ENCODE assay signal across 29 cellular contexts in genomic region chr5:53792338-53792737, GRCh38.
"Had no signal": no experiment of that assay in that cellular context is flagged by ENCODE, and none has a peak within 500 bp of the region (broad histone marks: within the 10 kb centered on the region; RNA-seq: fewer than 3 reads in every experiment).

No MANE protein-coding gene starts in this region.

- H3K36me3 ChIP-seq: ascending aorta, breast epithelium, cardiac muscle cell, gastroesophageal sphincter had no signal

- H3K27ac ChIP-seq: ascending aorta, breast epithelium, cardiac muscle cell, coronary artery, dorsolateral prefrontal cortex, gastroesophageal sphincter had no signal

- H3K4me3 Mint-ChIP-seq: activated CD4-positive, alpha-beta memory T cell treated with anti-CD3 and anti-CD28 coated beads for 36 hours; activated CD4-positive, alpha-beta T cell treated with anti-CD3 and anti-CD28 coated beads for 36 hours; activated CD4-positive, alpha-beta T cell treated with anti-CD3 and anti-CD28 coated beads, Interleukin-2, amount 10 ng/mL, durations not matched to agents 24 days and 14 days; activated CD8-positive, alpha-beta memory T cell treated with anti-CD3 and anti-CD28 coated beads, Interleukin-2, amount 10 ng/mL, durations not matched to agents 7 days and 5 days; activated CD8-positive, alpha-beta T cell treated with anti-CD3 and anti-CD28 coated beads, Interleukin-2, amount 10 ng/mL, durations not matched to agents 7 days and 5 days; activated naive CD4-positive, alpha-beta T cell treated with anti-CD3 and anti-CD28 coated beads, Interleukin-2, amount 10 ng/mL, durations not matched to agents 7 days and 5 days; activated naive CD8-positive, alpha-beta T cell treated with anti-CD3 and anti-CD28 coated beads, Interleukin-2, amount 10 ng/mL, durations not matched to agents 7 days and 5 days; activated T-cell treated with anti-CD3 and anti-CD28 coated beads, Interleukin-2, amount 50 U/mL, for 24 hours; activated T-cell treated with anti-CD3 and anti-CD28 coated beads, Interleukin-2, amount 50 U/mL, for 72 hours; brain; dendritic cell treated with granulocyte-macrophage colony-stimulating factor and Interleukin-4, amounts not matched to agents 40 ng/mL and 50 ng/mL, for 4 days; endodermal cell had no signal

- H3K4me3 ChIP-seq: ascending aorta, breast epithelium, cardiac muscle cell, coronary artery, dorsolateral prefrontal cortex, gastroesophageal sphincter had no signal

- DNase-seq: activated CD4-positive, alpha-beta memory T cell treated with anti-CD3 and anti-CD28 coated beads for 36 hours; activated CD4-positive, alpha-beta T cell treated with anti-CD3 and anti-CD28 coated beads for 36 hours; activated CD4-positive, alpha-beta T cell treated with anti-CD3 and anti-CD28 coated beads, Interleukin-2, amount 10 ng/mL, durations not matched to agents 24 days and 14 days; activated CD4-positive, CD25-positive, alpha-beta regulatory T cell; activated CD4-positive, CD25-positive, alpha-beta regulatory T cell treated with anti-CD3 and anti-CD28 coated beads, Interleukin-2, amount 50 U/mL, for 72 hours; activated CD8-positive, alpha-beta memory T cell treated with anti-CD3 and anti-CD28 coated beads, Interleukin-2, amount 10 ng/mL, durations not matched to agents 7 days and 5 days; activated CD8-positive, alpha-beta memory T cell treated with anti-CD3 and anti-CD28 coated beads, Interleukin-2, amount 50 U/mL, for 4 hours; activated CD8-positive, alpha-beta T cell treated with anti-CD3 and anti-CD28 coated beads, Interleukin-2, amount 10 ng/mL, durations not matched to agents 7 days and 5 days; activated gamma-delta T cell; activated naive CD4-positive, alpha-beta T cell; activated naive CD4-positive, alpha-beta T cell treated with anti-CD3 and anti-CD28 coated beads, Interleukin-2, amount 10 ng/mL, durations not matched to agents 7 days and 5 days; activated naive CD8-positive, alpha-beta T cell treated with anti-CD3 and anti-CD28 coated beads, Interleukin-2, amount 10 ng/mL, durations not matched to agents 7 days and 5 days; activated T-cell treated with anti-CD3 and anti-CD28 coated beads, Interleukin-2, amount 50 U/mL, for 24 hours; activated T-cell treated with anti-CD3 and anti-CD28 coated beads, Interleukin-2, amount 50 U/mL, for 72 hours; central memory CD4-positive, alpha-beta T cell; dorsolateral prefrontal cortex; effector memory CD4-positive, alpha-beta T cell; endodermal cell; foreskin melanocyte; T-helper 2 cell had no signal

- H3K27ac Mint-ChIP-seq: activated CD4-positive, alpha-beta memory T cell treated with anti-CD3 and anti-CD28 coated beads for 36 hours; activated CD4-positive, alpha-beta T cell treated with anti-CD3 and anti-CD28 coated beads for 36 hours; activated CD4-positive, alpha-beta T cell treated with anti-CD3 and anti-CD28 coated beads, Interleukin-2, amount 10 ng/mL, durations not matched to agents 24 days and 14 days; activated CD8-positive, alpha-beta memory T cell treated with anti-CD3 and anti-CD28 coated beads, Interleukin-2, amount 10 ng/mL, durations not matched to agents 7 days and 5 days; activated CD8-positive, alpha-beta T cell treated with anti-CD3 and anti-CD28 coated beads, Interleukin-2, amount 10 ng/mL, durations not matched to agents 7 days and 5 days; activated naive CD4-positive, alpha-beta T cell treated with anti-CD3 and anti-CD28 coated beads, Interleukin-2, amount 10 ng/mL, durations not matched to agents 7 days and 5 days; activated naive CD4-positive, alpha-beta T cell treated with anti-CD3 and anti-CD28 coated beads, Interleukin-2, amount 50 U/mL, for 72 hours; activated naive CD8-positive, alpha-beta T cell treated with anti-CD3 and anti-CD28 coated beads, Interleukin-2, amount 10 ng/mL, durations not matched to agents 7 days and 5 days; activated T-cell treated with anti-CD3 and anti-CD28 coated beads, Interleukin-2, amount 50 U/mL, for 24 hours; activated T-cell treated with anti-CD3 and anti-CD28 coated beads, Interleukin-2, amount 50 U/mL, for 72 hours; brain; dendritic cell treated with granulocyte-macrophage colony-stimulating factor and Interleukin-4, amounts not matched to agents 40 ng/mL and 50 ng/mL, for 4 days; endodermal cell had no signal

- H3K27me3 ChIP-seq: ascending aorta, breast epithelium, cardiac muscle cell, dorsolateral prefrontal cortex, gastroesophageal sphincter had no signal

- H3K36me3 Mint-ChIP-seq: activated CD4-positive, alpha-beta memory T cell treated with anti-CD3 and anti-CD28 coated beads for 36 hours; activated CD8-positive, alpha-beta memory T cell treated with anti-CD3 and anti-CD28 coated beads, Interleukin-2, amount 10 ng/mL, durations not matched to agents 7 days and 5 days; activated naive CD4-positive, alpha-beta T cell treated with anti-CD3 and anti-CD28 coated beads, Interleukin-2, amount 10 ng/mL, durations not matched to agents 7 days and 5 days; activated naive CD4-positive, alpha-beta T cell treated with anti-CD3 and anti-CD28 coated beads, Interleukin-2, amount 50 U/mL, for 72 hours; activated naive CD8-positive, alpha-beta T cell treated with anti-CD3 and anti-CD28 coated beads, Interleukin-2, amount 10 ng/mL, durations not matched to agents 7 days and 5 days; brain had no signal

- ATAC-seq: activated CD4-positive, alpha-beta T cell treated with anti-CD3 and anti-CD28 coated beads for 36 hours; activated CD8-positive, alpha-beta memory T cell treated with anti-CD3 and anti-CD28 coated beads, Interleukin-2, amount 10 ng/mL, durations not matched to agents 7 days and 5 days; activated CD8-positive, alpha-beta T cell treated with anti-CD3 and anti-CD28 coated beads, Interleukin-2, amount 10 ng/mL, durations not matched to agents 7 days and 5 days; activated naive CD4-positive, alpha-beta T cell treated with anti-CD3 and anti-CD28 coated beads, Interleukin-2, amount 50 U/mL, for 72 hours; activated T-cell treated with anti-CD3 and anti-CD28 coated beads, Interleukin-2, amount 50 U/mL, for 72 hours; esophagus mucosa; gastroesophageal sphincter had no signal

- H3K9me3 ChIP-seq: ascending aorta, breast epithelium had no signal

- H3K4me1 ChIP-seq: ascending aorta, breast epithelium, gastroesophageal sphincter had no signal

- H3K27me3 Mint-ChIP-seq: activated CD4-positive, alpha-beta T cell treated with anti-CD3 and anti-CD28 coated beads, Interleukin-2, amount 10 ng/mL, durations not matched to agents 24 days and 14 days; activated CD8-positive, alpha-beta memory T cell treated with anti-CD3 and anti-CD28 coated beads, Interleukin-2, amount 10 ng/mL, durations not matched to agents 7 days and 5 days; activated naive CD4-positive, alpha-beta T cell treated with anti-CD3 and anti-CD28 coated beads, Interleukin-2, amount 10 ng/mL, durations not matched to agents 7 days and 5 days; activated T-cell treated with anti-CD3 and anti-CD28 coated beads, Interleukin-2, amount 50 U/mL, for 24 hours; dendritic cell treated with granulocyte-macrophage colony-stimulating factor and Interleukin-4, amounts not matched to agents 40 ng/mL and 50 ng/mL, for 4 days had no signal

- H3K9me3 Mint-ChIP-seq: activated CD4-positive, alpha-beta memory T cell treated with anti-CD3 and anti-CD28 coated beads for 36 hours; activated naive CD8-positive, alpha-beta T cell treated with anti-CD3 and anti-CD28 coated beads, Interleukin-2, amount 10 ng/mL, durations not matched to agents 7 days and 5 days; activated T-cell treated with anti-CD3 and anti-CD28 coated beads, Interleukin-2, amount 50 U/mL, for 24 hours had no signal

- H3K4me1 Mint-ChIP-seq: activated CD4-positive, alpha-beta T cell treated with anti-CD3 and anti-CD28 coated beads for 36 hours; activated CD4-positive, alpha-beta T cell treated with anti-CD3 and anti-CD28 coated beads, Interleukin-2, amount 10 ng/mL, durations not matched to agents 24 days and 14 days; activated CD8-positive, alpha-beta memory T cell treated with anti-CD3 and anti-CD28 coated beads, Interleukin-2, amount 10 ng/mL, durations not matched to agents 7 days and 5 days; activated naive CD4-positive, alpha-beta T cell treated with anti-CD3 and anti-CD28 coated beads, Interleukin-2, amount 10 ng/mL, durations not matched to agents 7 days and 5 days; activated naive CD8-positive, alpha-beta T cell treated with anti-CD3 and anti-CD28 coated beads, Interleukin-2, amount 10 ng/mL, durations not matched to agents 7 days and 5 days; brain; endodermal cell had no signal
